ENCODE assay signal across 8 cellular contexts in genomic region chr12:64403708-64404469, GRCh38. TPM values are rescaled to one million over a fixed set of nuclear protein-coding genes. Genes with fewer than 3 reads are reported as not detected.
A peak's percentile ranks its signal among the peaks of the same experiment; 100 is the strongest.
DNase-seq lines count a peak whose midpoint lies in the region; ATAC-seq and TF ChIP-seq lines count a peak whose summit lies in the region.

Gene XPOT (plus strand): TSS chr12:64404392. CDS start chr12:64410036, 5,644 bp downstream.

- no peak for TF ChIP-seq POLR2A in gastroesophageal sphincter (IDR thresholded peaks at IDR 0.05)

- TF ChIP-seq EP300 in gastroesophageal sphincter (IDR thresholded peaks at IDR 0.05): no peak

- H3K27me3 Mint-ChIP-seq in HFFc6 (ENCODE audit: insufficient read depth): no peaks in the 10 kb centered on the region; the same call in 1 of the 2 replicates
- H3K27me3 Mint-ChIP-seq in activated naive CD4-positive, alpha-beta T cell treated with anti-CD3 and anti-CD28 coated beads, Interleukin-2, amount 10 ng/mL, durations not matched to agents 7 days and 5 days: no peaks in the 10 kb centered on the region

- peak; percentile 98 for ATAC-seq in gastroesophageal sphincter

- H3K4me3 Mint-ChIP-seq in HFFc6: peak within 1 kb of the TSS; percentile 98
- peak within 1 kb of the TSS; percentile 92 for H3K4me3 Mint-ChIP-seq in activated naive CD4-positive, alpha-beta T cell treated with anti-CD3 and anti-CD28 coated beads, Interleukin-2, amount 10 ng/mL, durations not matched to agents 7 days and 5 days

- peaks cover 41% of the 10 kb centered on the region for H3K4me1 Mint-ChIP-seq in HFFc6 (ENCODE audit: low read depth)
- H3K4me1 Mint-ChIP-seq in activated naive CD4-positive, alpha-beta T cell treated with anti-CD3 and anti-CD28 coated beads, Interleukin-2, amount 10 ng/mL, durations not matched to agents 7 days and 5 days: peaks cover 45% of the 10 kb centered on the region

- H3K4me1 ChIP-seq in gastroesophageal sphincter: peaks cover 3 to 29% (median 5%) of the 10 kb centered on the region in 3 donors
- peaks cover 14 to 15% of the 10 kb centered on the region in 2 experiments for H3K4me1 ChIP-seq in neutrophil (ENCODE audit: control insufficient read depth in 1 of 2, insufficient read depth in 1 of 2, low read depth in 1 of 2, low read length in 1 of 2)

- H3K27me3 ChIP-seq in GM06990 (replicated peaks; ENCODE audit: control insufficient read depth, insufficient read depth, low read length) (no peaks in the 10 kb centered on the region), gastroesophageal sphincter (no peaks in the 10 kb centered on the region), neutrophil (peaks cover 6% of the 10 kb centered on the region)

- DNase-seq in GM06990 (ENCODE audit: extremely low read depth, insufficient read length): peak; percentile 99
- DNase-seq in HFFc6: peak; percentile 96
- peak; percentile 98 for DNase-seq in NAMALWA (ENCODE audit: low spot score)
- peak; percentile 97 for DNase-seq in SK-MEL-5 (ENCODE audit: low read depth, low spot score)
- peak; percentile 95 for DNase-seq in activated naive CD4-positive, alpha-beta T cell treated with anti-CD3 and anti-CD28 coated beads, Interleukin-2, amount 10 ng/mL, durations not matched to agents 7 days and 5 days
- DNase-seq in superior temporal gyrus (ENCODE audit: extremely low spot score): peak; percentile 93

- H3K36me3 ChIP-seq in GM06990 (ENCODE audit: control insufficient read depth, insufficient read depth, low read length) (no peaks in the 10 kb centered on the region), gastroesophageal sphincter (no peaks in the 10 kb centered on the region), neutrophil (no peaks in the 10 kb centered on the region)

- CTCF ChIA-PET in activated naive CD4-positive, alpha-beta T cell treated with anti-CD3 and anti-CD28 coated beads, Interleukin-2, amount 10 ng/mL, durations not matched to agents 7 days and 5 days (lab: Charles Lee): interaction anchor here (1.0 to 1.3 kb wide), 2 partner anchors 13 to 15 kb away, joined by 3 to 6 read pairs; partner anchors contain the start of gene C12orf56

- TF ChIP-seq CTCF in GM06990 (IDR thresholded peaks at IDR 0.05; ENCODE audit: insufficient read depth, low read length, poor library complexity, severe bottlenecking): no peak
- no peak for TF ChIP-seq CTCF in HFFc6 (IDR thresholded peaks at IDR 0.05)
- no peak for TF ChIP-seq CTCF in gastroesophageal sphincter (IDR thresholded peaks at IDR 0.05)
- peak; percentile 13 for TF ChIP-seq CTCF in neutrophil (IDR thresholded peaks at IDR 0.05)

- WGBS in gastroesophageal sphincter (ENCODE audit: low coverage in 1 of 2), 2 donors: 17 to 47% methylated on average over 5 to 8 of the region's 60 CpGs

- no peaks in the 10 kb centered on the region for H3K9me3 ChIP-seq in gastroesophageal sphincter
- H3K9me3 ChIP-seq in neutrophil: no peaks in the 10 kb centered on the region

- no peaks in the 10 kb centered on the region; the same call in 1 of the 2 replicates for H3K36me3 Mint-ChIP-seq in HFFc6 (ENCODE audit: low read depth)
- peaks cover 6% of the 10 kb centered on the region for H3K36me3 Mint-ChIP-seq in activated naive CD4-positive, alpha-beta T cell treated with anti-CD3 and anti-CD28 coated beads, Interleukin-2, amount 10 ng/mL, durations not matched to agents 7 days and 5 days

- H3K27ac ChIP-seq in gastroesophageal sphincter (peak within 1 kb of the TSS; percentile 84 to 99 (median 98)), neutrophil (peak within 1 kb of the TSS; percentile 92)

- in situ Hi-C loops in SK-MEL-5 (cut with HindIII; ENCODE audit: low pct_unique_long_range_greater_than_20kb, low sequenced_read_pairs): no loop called here

- H3K4me3 ChIP-seq in GM06990 (replicated peaks; ENCODE audit: low read depth, low read length): peak within 1 kb of the TSS; percentile 92
- H3K4me3 ChIP-seq in gastroesophageal sphincter: peak within 1 kb of the TSS; percentile 80 to 95
- H3K4me3 ChIP-seq in neutrophil (ENCODE audit: low read depth in 1 of 2, low read length in 1 of 2): peak within 1 kb of the TSS; percentile 86 to 89

- H3K27ac Mint-ChIP-seq in HFFc6: peak within 1 kb of the TSS; percentile 99
- H3K27ac Mint-ChIP-seq in activated naive CD4-positive, alpha-beta T cell treated with anti-CD3 and anti-CD28 coated beads, Interleukin-2, amount 10 ng/mL, durations not matched to agents 7 days and 5 days: peak within 1 kb of the TSS; percentile 98

- H3K9me3 Mint-ChIP-seq in HFFc6: no peaks in the 10 kb centered on the region
- H3K9me3 Mint-ChIP-seq in activated naive CD4-positive, alpha-beta T cell treated with anti-CD3 and anti-CD28 coated beads, Interleukin-2, amount 10 ng/mL, durations not matched to agents 7 days and 5 days: no peaks in the 10 kb centered on the region

RNA-seq across cellular contexts. Expression of gene XPOT, which starts in this region (rescaled TPM):
- total RNA-seq in HFFc6 (2021; fragmentation: NEBNext Ultra II Directional; extraction: Animal tissue kit (Norgen Biotek cat#: 25700)): 10 to 100 TPM; 78.1 to 97.9 (median 84.7) TPM
- 154 and 156 TPM in 2 replicates for total RNA-seq in SK-MEL-5 (2014; rRNA removed; shearing (Covaris generic))
- 119 and 183 TPM in 2 replicates for polyA plus RNA-seq in SK-MEL-5 (2015; cell fraction: cytosol; rRNA removed)
- polyA plus RNA-seq in SK-MEL-5 (2015; cell fraction: nucleus; rRNA removed): 287 and 419 TPM in 2 replicates
- 10 to 100 TPM; 26.4 to 37.2 (median 32.5) TPM for total RNA-seq in gastroesophageal sphincter

Comparison
In these comparisons a context has a peak if more than half of its experiments do, and no peak if none do; other contexts are left out.
1. Peak in every context shown above with its lines: DNase-seq, ATAC-seq, H3K4me3 ChIP-seq and H3K27ac ChIP-seq.